In the genomic region with DNA sequence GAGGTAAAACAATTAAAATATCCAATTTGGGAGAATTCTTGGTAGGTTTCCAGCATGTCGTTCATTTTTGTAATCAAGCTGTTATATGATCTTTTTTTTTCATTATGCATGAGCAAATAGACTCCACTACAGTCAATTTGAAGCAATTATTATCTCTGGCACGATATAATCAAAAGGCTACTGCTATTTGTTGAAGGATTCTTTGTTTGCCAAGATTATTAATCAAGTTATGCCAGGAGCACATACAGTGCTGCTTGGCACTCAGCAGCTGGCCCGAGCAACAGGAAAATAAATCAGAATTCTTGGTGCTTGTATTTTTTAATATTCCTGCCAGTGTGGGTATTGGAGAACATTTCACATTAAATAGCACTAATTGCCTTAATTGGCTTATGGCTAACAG, we compare ENCODE assay signal across 28 cellular contexts.
DNase-seq lines count a peak whose midpoint lies in the region; ATAC-seq and TF ChIP-seq lines count a peak whose summit lies in the region.
"Had no signal": no experiment of that assay in that cellular context is flagged by ENCODE, and none has a peak within 500 bp of the region (broad histone marks: within the 10 kb centered on the region; RNA-seq: fewer than 3 reads in every experiment).

No MANE protein-coding gene starts in this region.

- DNase-seq in NCI-H2029 (lab: John Stamatoyannopoulos, UW) (peak; percentile 1), NCI-H2029 treated with DMSO at 0.1 percent for 48 hours (lab: John Stamatoyannopoulos, UW) (no peak), NCI-H1694 (lab: John Stamatoyannopoulos, UW) (peak; percentile 77), NCI-H748 treated with DMSO at 0.1 percent for 48 hours (lab: John Stamatoyannopoulos, UW) (peak; percentile 73), right lobe of liver (no peak), left cardiac atrium (no peak)
- no peak for DNase-seq in stimulated activated CD4-positive, alpha-beta T cell treated with anti-CD3 and anti-CD28 coated beads, Interleukin-2, amount 100 ng/mL, for 24 hours
- DNase-seq: activated CD4-positive, alpha-beta T cell treated with anti-CD3 and anti-CD28 coated beads, Interleukin-2, amount 10 ng/mL, durations not matched to agents 7 days and 5 days; activated naive CD4-positive, alpha-beta T cell treated with Interleukin-2 at 50 U/mL for 16 hours; activated T-cell treated with anti-CD3 and anti-CD28 coated beads, Interleukin-2, amount 50 U/mL, for 48 hours; AML-193; CD8-positive, alpha-beta T cell; colonic mucosa; DND-41; effector memory CD4-positive, alpha-beta T cell; foreskin keratinocyte; H7; left ventricle myocardium superior; naive thymus-derived CD8-positive, alpha-beta T cell; RPMI8226; small intestine; stimulated activated CD4-positive, alpha-beta T cell treated with anti-CD3 and anti-CD28 coated beads, Interleukin-1b, Interleukin-23, amount 100 ng/mL, for 48 hours; T-helper 17 cell had no signal

- peak overlapping the region; percentile 46 for H3K27ac ChIP-seq in stomach smooth muscle (ENCODE audit: low read length)
- H3K27ac ChIP-seq in right lobe of liver, result no peak overlapping the region
- H3K27ac ChIP-seq: colonic mucosa, foreskin keratinocyte, hepatocyte, suprapubic skin had no signal

- intact Hi-C loops in right lobe of liver (cut with DNase I) (no loop called here), left cardiac atrium (cut with DNase I) (no loop called here)

- no peak overlapping the region for H3K4me3 ChIP-seq in stomach smooth muscle (ENCODE audit: low read length in 2 of 2)
- H3K4me3 ChIP-seq in right lobe of liver, result no peak overlapping the region
- H3K4me3 ChIP-seq: breast epithelium, colonic mucosa, hepatocyte, suprapubic skin had no signal

- H3K9me3 ChIP-seq in stomach smooth muscle (ENCODE audit: control insufficient read depth in 2 of 2, low read length in 2 of 2) (no peaks in the 10 kb centered on the region), right lobe of liver (no peaks in the 10 kb centered on the region)
- H3K9me3 ChIP-seq: breast epithelium, colonic mucosa, suprapubic skin had no signal

- no peaks in the 10 kb centered on the region for H3K27me3 ChIP-seq in stomach smooth muscle (ENCODE audit: control insufficient read depth in 1 of 2, insufficient read depth in 2 of 2, low read length in 2 of 2)
- no peaks in the 10 kb centered on the region for H3K27me3 ChIP-seq in right lobe of liver
- H3K27me3 ChIP-seq: breast epithelium, colonic mucosa, foreskin keratinocyte, hepatocyte, suprapubic skin had no signal

- no peak for ATAC-seq in right lobe of liver
- no peak for ATAC-seq in left cardiac atrium
- ATAC-seq: CD8-positive, alpha-beta T cell; esophagus mucosa; foreskin keratinocyte; left ventricle myocardium superior; naive thymus-derived CD8-positive, alpha-beta T cell; T-helper 17 cell had no signal

- H3K4me1 ChIP-seq in stomach smooth muscle (ENCODE audit: control insufficient read depth, insufficient read depth, low read length), result peaks cover 26% of the 10 kb centered on the region
- peaks cover 0 to 12% (median 0%) of the 10 kb centered on the region in 4 donors for H3K4me1 ChIP-seq in right lobe of liver
- H3K4me1 ChIP-seq: colonic mucosa, foreskin keratinocyte had no signal

- H3K9ac ChIP-seq in stomach smooth muscle (ENCODE audit: low read length in 2 of 2), result no peak overlapping the region

- 47% methylated on average over 2 of the region's 3 CpGs for WGBS in right lobe of liver (ENCODE audit: insufficient coverage, low coverage, low lambda C conversion rate, missing lambda C conversion rate)

- H3K36me3 ChIP-seq in stomach smooth muscle (ENCODE audit: control insufficient read depth in 2 of 2, insufficient read depth in 2 of 2, low read length in 2 of 2) (no peaks in the 10 kb centered on the region), right lobe of liver (no peaks in the 10 kb centered on the region)
- H3K36me3 ChIP-seq: breast epithelium, colonic mucosa, suprapubic skin had no signal

- TF ChIP-seq POLR2A in right lobe of liver (IDR thresholded peaks at IDR 0.05), result no peak

- TF ChIP-seq CTCF in right lobe of liver (IDR thresholded peaks at IDR 0.05), result no peak

Comparison
In these comparisons a context has a peak if more than half of its experiments do, and no peak if none do; other contexts are left out.
1. DNase-seq: peak in NCI-H2029 (single experiment), NCI-H1694 (single experiment) and NCI-H748 treated with DMSO at 0.1 percent for 48 hours (single experiment); none in NCI-H2029 treated with DMSO at 0.1 percent for 48 hours (single experiment), right lobe of liver (0 of 3), left cardiac atrium (single experiment) and stimulated activated CD4-positive, alpha-beta T cell treated with anti-CD3 and anti-CD28 coated beads, Interleukin-2, amount 100 ng/mL, for 24 hours (0 of 2).